In the genomic region with DNA sequence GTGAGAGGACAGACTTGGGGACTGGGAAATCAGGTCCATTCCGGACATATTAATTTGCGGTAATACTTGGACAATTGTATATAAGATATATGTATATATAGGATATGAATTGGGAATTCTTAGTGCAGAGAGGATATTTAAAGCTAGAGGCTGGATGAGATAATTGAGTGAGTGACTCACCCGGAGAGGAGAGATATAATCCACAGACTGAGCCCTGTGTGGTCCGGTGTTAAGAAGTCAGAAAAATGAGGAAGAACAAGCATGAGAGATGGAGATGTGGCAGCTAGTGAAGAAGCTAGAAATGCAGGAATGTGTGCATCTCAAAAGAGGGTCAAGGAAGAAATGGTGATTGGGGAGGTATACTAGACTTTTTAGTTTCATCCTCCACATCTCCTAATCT, we compare ENCODE assay signal across 1 cellular context.
TF ChIP-seq lines count a peak whose summit lies in the region.

No MANE protein-coding gene starts in this region.

TF ChIP-seq in IMR-90, 13 proteins besides CTCF, POLR2A, EP300 and RAD21 (continued from another document):
- TF ChIP-seq ELK1 (IDR thresholded peaks at IDR 0.05; ENCODE audit: borderline replicate concordance, low read depth, low read length): no peak
- no peak for TF ChIP-seq MAZ (IDR thresholded peaks at IDR 0.05; ENCODE audit: borderline replicate concordance, low read depth, low read length)
- no peak for TF ChIP-seq RFX5 (IDR thresholded peaks at IDR 0.05; ENCODE audit: low read depth, low read length)
- TF ChIP-seq RCOR1 (IDR thresholded peaks at IDR 0.05; ENCODE audit: insufficient replicate concordance, low read length): no peak
- TF ChIP-seq NFE2L2 (IDR thresholded peaks at IDR 0.05; ENCODE audit: low read depth, low read length): no peak
- no peak for TF ChIP-seq USF2 (IDR thresholded peaks at IDR 0.05; ENCODE audit: low read depth, low read length)
- no peak for TF ChIP-seq CHD1 (IDR thresholded peaks at IDR 0.05; ENCODE audit: low read depth, low read length)
- no peak for TF ChIP-seq CEBPB (IDR thresholded peaks at IDR 0.05; ENCODE audit: low read depth, low read length)
- no peak for TF ChIP-seq BHLHE40 (IDR thresholded peaks at IDR 0.05; ENCODE audit: low read depth, low read length)
- no peak for TF ChIP-seq SMC3 (IDR thresholded peaks at IDR 0.05; ENCODE audit: low read depth, low read length)
- TF ChIP-seq FOS (IDR thresholded peaks at IDR 0.05; ENCODE audit: low read depth, low read length): no peak
